In genomic region chr16:89657442-89658220, GRCh38 we compare ENCODE assay signal across 1 cellular context.
TF ChIP-seq lines count a peak whose summit lies in the region.

TSS of gene CHMP1A (minus strand) at chr16:89657708. CDS start at chr16:89657588, 120 bp downstream.
TSS of gene SPATA33 (plus strand) at chr16:89657836. CDS start at chr16:89657912, 76 bp downstream.

TF ChIP-seq in SK-N-SH, 30 proteins besides CTCF, POLR2A, EP300 and RAD21 (continued from another document):
- TF ChIP-seq RXRA (IDR thresholded peaks at IDR 0.05; ENCODE audit: borderline replicate concordance, low read depth) (no peak), PBX3 (IDR thresholded peaks at IDR 0.05) (no peak), SMC3 (IDR thresholded peaks at IDR 0.05; ENCODE audit: low read depth, low read length) (no peak), CHD2 (IDR thresholded peaks at IDR 0.05; ENCODE audit: low read length, partially characterized antibody) (peak; percentile 99), FOXJ3 (CRISPR knock-in tag; IDR thresholded peaks at IDR 0.05) (no peak), REST (IDR thresholded peaks at IDR 0.05; ENCODE audit: low read depth, low read length) (no peak), SIN3A (IDR thresholded peaks at IDR 0.05; ENCODE audit: borderline replicate concordance, low read depth, low read length) (peak; percentile 95), ZBTB33 (IDR thresholded peaks at IDR 0.05; ENCODE audit: borderline replicate concordance, low read depth) (peak; percentile 98), TAF1 (IDR thresholded peaks at IDR 0.05; ENCODE audit: borderline replicate concordance, low read depth, low read length) (peak; percentile 60), USF1 (IDR thresholded peaks at IDR 0.05; ENCODE audit: borderline replicate concordance, low read depth) (no peak), YY1 (IDR thresholded peaks at IDR 0.05; ENCODE audit: low read depth) (no peak), NFIC (IDR thresholded peaks at IDR 0.05; ENCODE audit: borderline replicate concordance) (no peak), GABPA (IDR thresholded peaks at IDR 0.05; ENCODE audit: low read depth) (peak; percentile 91), RCOR1 (IDR thresholded peaks at IDR 0.05; ENCODE audit: low read length) (no peak), EZH2phosphoT487 (IDR thresholded peaks at IDR 0.05; ENCODE audit: borderline replicate concordance, low read depth) (no peak), RFX5 (IDR thresholded peaks at IDR 0.05; ENCODE audit: low read length) (no peak), FOSL2 (IDR thresholded peaks at IDR 0.05; ENCODE audit: borderline replicate concordance, low read depth) (0 out of 2 replicates have a peak, but pooled peaks have one; percentile 6), POLR2AphosphoS5 (IDR thresholded peaks at IDR 0.05; ENCODE audit: low read depth, low read length) (peak; percentile 44), USF2 (IDR thresholded peaks at IDR 0.05; ENCODE audit: borderline replicate concordance, low read depth, low read length) (no peak), JUND (IDR thresholded peaks at IDR 0.05) (no peak), NRF1 (IDR thresholded peaks at IDR 0.05; ENCODE audit: low read depth, low read length) (peak; percentile 56), ELF1 (IDR thresholded peaks at IDR 0.05) (peak; percentile 94), TEAD4 (IDR thresholded peaks at IDR 0.05; ENCODE audit: borderline replicate concordance, insufficient read depth) (no peak)
